24 cellular contexts compared by ENCODE assay signal in genomic region chr6:63610944-63611343, GRCh38.
"Had no signal": no experiment of that assay in that cellular context is flagged by ENCODE, and none has a peak within 500 bp of the region (broad histone marks: within the 10 kb centered on the region; RNA-seq: fewer than 3 reads in every experiment).

No MANE protein-coding gene starts in this region.

- H3K4me3 ChIP-seq: ascending aorta, cardiac muscle cell, Peyer's patch, SJSA1 had no signal

- ATAC-seq: activated CD8-positive, alpha-beta T cell treated with anti-CD3 and anti-CD28 coated beads, Interleukin-2, amount 10 ng/mL, durations not matched to agents 7 days and 5 days; PC-3 had no signal

- DNase-seq: activated CD4-positive, alpha-beta T cell treated with anti-CD3 and anti-CD28 coated beads, Interleukin-2, amount 10 ng/mL, durations not matched to agents 24 days and 14 days; activated CD4-positive, alpha-beta T cell treated with anti-CD3 and anti-CD28 coated beads, Interleukin-2, amount 50 U/mL, for 48 hours; activated CD8-positive, alpha-beta T cell treated with anti-CD3 and anti-CD28 coated beads, Interleukin-2, amount 10 ng/mL, durations not matched to agents 7 days and 5 days; activated gamma-delta T cell; activated naive CD4-positive, alpha-beta T cell treated with Interleukin-2 at 50 U/mL for 16 hours; activated naive CD8-positive, alpha-beta T cell treated with anti-CD3 and anti-CD28 coated beads, Interleukin-2, amount 10 ng/mL, durations not matched to agents 7 days and 5 days; activated T-cell treated with anti-CD3 and anti-CD28 coated beads, Interleukin-2, amount 50 U/mL, for 24 hours; amygdala; MM.1S; MV-4-11; NCI-H1092; NCI-H1436 treated with DMSO at 0.1 percent for 48 hours; NCI-H1694 treated with DMSO at 0.1 percent for 48 hours; NCI-H2029; NCI-H345; NCI-H524 treated with DMSO at 0.1 percent for 48 hours; PC-3; Peyer's patch; RPMI8226; SHP77 treated with DMSO at 0.1 percent for 48 hours; SK-N-SH had no signal

- H3K27me3 ChIP-seq: ascending aorta, cardiac muscle cell, Peyer's patch, SJSA1 had no signal

- H3K9me3 ChIP-seq: ascending aorta, Peyer's patch, SJSA1, SK-N-SH had no signal

- H3K36me3 ChIP-seq: ascending aorta, cardiac muscle cell, Peyer's patch, SJSA1 had no signal

- H3K4me1 ChIP-seq: ascending aorta, Peyer's patch, SJSA1 had no signal

- H3K27ac ChIP-seq: ascending aorta, cardiac muscle cell, Peyer's patch, SJSA1 had no signal
